8 cellular contexts compared by ENCODE assay signal in the genomic region with DNA sequence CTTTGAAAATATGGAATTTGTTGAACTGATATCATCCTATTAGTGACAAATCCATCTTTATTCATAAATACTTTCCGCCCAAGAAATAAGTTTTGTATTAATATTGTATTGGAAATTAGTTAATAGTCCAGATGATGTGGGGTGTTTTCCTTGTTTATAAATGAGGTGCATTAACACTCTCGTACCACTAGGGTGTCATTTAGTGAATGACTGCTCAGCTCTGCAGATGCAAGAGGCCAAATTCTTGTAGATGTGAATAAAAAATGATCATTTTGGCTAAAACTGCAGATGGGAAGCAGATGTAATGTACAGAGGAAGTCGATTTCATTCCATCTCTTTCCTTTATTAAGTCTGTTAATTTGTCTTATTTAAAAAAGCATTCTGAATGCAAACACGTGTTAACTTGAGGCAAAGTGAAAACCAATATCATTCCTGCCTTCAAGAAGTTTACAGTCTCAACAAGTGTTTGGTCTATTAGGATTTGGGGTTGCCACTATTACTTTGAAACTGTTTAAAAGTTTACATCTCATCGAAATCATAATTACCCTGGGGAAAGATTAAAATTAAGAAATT.
DNase-seq lines count a peak whose midpoint lies in the region; ATAC-seq and TF ChIP-seq lines count a peak whose summit lies in the region.

No MANE protein-coding gene starts in this region.

- H3K27ac ChIP-seq in Peyer's patch = no peak overlapping the region

- ATAC-seq in GM18517 (IDR thresholded peaks at IDR 0.05; ENCODE audit: unreplicated experiment) = peak; percentile 54
- ATAC-seq in HG03095 (IDR thresholded peaks at IDR 0.05; ENCODE audit: unreplicated experiment) = no peak
- ATAC-seq in GM19397 (IDR thresholded peaks at IDR 0.05; ENCODE audit: unreplicated experiment) = no peak

- no peak overlapping the region for H3K4me3 ChIP-seq in AG04449 (ENCODE audit: low read depth, low read length)
- no peak overlapping the region for H3K4me3 ChIP-seq in Peyer's patch

- no peaks in the 10 kb centered on the region for H3K27me3 ChIP-seq in Peyer's patch

- TF ChIP-seq CTCF in AG04449 (IDR thresholded peaks at IDR 0.05; ENCODE audit: insufficient read depth, low read length, missing control alignments) (peak; percentile 41), Peyer's patch (IDR thresholded peaks at IDR 0.05) (peak; percentile 22 to 47 (median 44))

- no peaks in the 10 kb centered on the region for H3K36me3 ChIP-seq in Peyer's patch

- POLR2A ChIA-PET in AG04449 (lab: Yijun Ruan, JAX) = no interaction called here

- no peaks in the 10 kb centered on the region for H3K9me3 ChIP-seq in Peyer's patch

- peaks cover 0 to 18% (median 15%) of the 10 kb centered on the region in 4 donors for H3K4me1 ChIP-seq in Peyer's patch

- DNase-seq in AG04449 (ENCODE audit: low read depth, low spot score) = no peak
- DNase-seq in Peyer's patch = no peak
- DNase-seq in hepatic stellate cell (ENCODE audit: low spot score) = peak; percentile 43
- DNase-seq in NCI-H1694 treated with DMSO at 0.1 percent for 48 hours (lab: John Stamatoyannopoulos, UW) = no peak
- DNase-seq in stimulated activated CD8-positive, alpha-beta memory T cell treated with anti-CD3 and anti-CD28 coated beads, Interleukin-4, amount 100 ng/mL, for 48 hours = no peak

- CTCF ChIA-PET in AG04449 (lab: Yijun Ruan, JAX) = interaction anchor here (1.0 to 4.7 kb wide), 10 partner anchors 12 to 668 kb away, joined by 3 to 63 read pairs (median 4); a partner anchor contains a TSS

- TF ChIP-seq POLR2A in Peyer's patch (IDR thresholded peaks at IDR 0.05) = no peak
